ENCODE assay signal across 8 cellular contexts in genomic region chr17:20063665-20064648, GRCh38. TPM values are rescaled to one million over a fixed set of nuclear protein-coding genes. Genes with fewer than 3 reads are reported as not detected.
DNase-seq lines count a peak whose midpoint lies in the region; ATAC-seq and TF ChIP-seq lines count a peak whose summit lies in the region.

No MANE protein-coding gene starts in this region.

- no peak overlapping the region for H3K4me2 ChIP-seq in hepatocyte

- no peak overlapping the region for H3K27ac ChIP-seq in hepatocyte

- peak; percentile 37 for TF ChIP-seq POLR2A in GM18951 (IDR thresholded peaks at IDR 0.05; ENCODE audit: extremely low read depth, insufficient read depth, insufficient read length)

- 76% methylated on average over 12 of the region's 12 CpGs for WGBS in hepatocyte (ENCODE audit: low lambda C conversion rate, missing lambda C conversion rate)

- peak; percentile 89 for ATAC-seq in stimulated activated memory B cell treated with anti-CD40 and anti-IgM and Interleukin-4, amounts not matched to agents 10 μg/mL and 1 μg/mL and 100 μg/mL, for 72 hours
- no peak for ATAC-seq in HG03045 (IDR thresholded peaks at IDR 0.05; ENCODE audit: unreplicated experiment)

- peaks cover 7% of the 10 kb centered on the region for H3K4me1 ChIP-seq in hepatocyte (ENCODE audit: insufficient read depth)

- peak overlapping the region; percentile 65 for H3K27ac Mint-ChIP-seq in stimulated activated memory B cell treated with anti-CD40 and anti-IgM and Interleukin-4, amounts not matched to agents 10 μg/mL and 1 μg/mL and 100 μg/mL, for 72 hours

- H3K79me2 ChIP-seq in hepatocyte = no peaks in the 10 kb centered on the region

- H3K4me1 Mint-ChIP-seq in stimulated activated memory B cell treated with anti-CD40 and anti-IgM and Interleukin-4, amounts not matched to agents 10 μg/mL and 1 μg/mL and 100 μg/mL, for 72 hours = peaks cover 25% of the 10 kb centered on the region

- no peak for TF ChIP-seq CTCF in AG09309 (IDR thresholded peaks at IDR 0.05; ENCODE audit: control insufficient read depth, insufficient read depth, low read depth, low read length, missing control alignments)
- no peak for TF ChIP-seq CTCF in hepatocyte (IDR thresholded peaks at IDR 0.05; ENCODE audit: poor library complexity)

- H3K9me2 ChIP-seq in hepatocyte (replicated peaks; ENCODE audit: insufficient read depth) = no peaks in the 10 kb centered on the region

- H2AFZ ChIP-seq in hepatocyte = no peak overlapping the region

- H3K4me3 ChIP-seq in AG09309 (ENCODE audit: control insufficient read depth, low read depth, low read length) (no peak overlapping the region), hepatocyte (no peak overlapping the region)

- in situ Hi-C loops in GM18951 (cut with MboI; ENCODE audit: low sequenced_read_pairs, unreplicated experiment) = no loop called here

- no peaks in the 10 kb centered on the region for H3K36me3 ChIP-seq in hepatocyte (replicated peaks; ENCODE audit: insufficient read depth, low read depth)

- DNase-seq in AG09309 (ENCODE audit: low read depth) = peak; percentile 83
- DNase-seq in LHCN-M2 (ENCODE audit: low read depth) = peak; percentile 96
- peak; percentile 68 for DNase-seq in amniotic stem cell (lab: John Stamatoyannopoulos, UW)
- peak; percentile 33 for DNase-seq in hepatocyte (ENCODE audit: low spot score)
- no peak for DNase-seq in HuH-7.5 (ENCODE audit: low spot score)

- peak overlapping the region; percentile 34 for H3K4me3 Mint-ChIP-seq in stimulated activated memory B cell treated with anti-CD40 and anti-IgM and Interleukin-4, amounts not matched to agents 10 μg/mL and 1 μg/mL and 100 μg/mL, for 72 hours

- no peaks in the 10 kb centered on the region for H4K20me1 ChIP-seq in hepatocyte (ENCODE audit: insufficient read depth, poor library complexity, severe bottlenecking)

- peaks cover 4% of the 10 kb centered on the region for H3K27me3 Mint-ChIP-seq in stimulated activated memory B cell treated with anti-CD40 and anti-IgM and Interleukin-4, amounts not matched to agents 10 μg/mL and 1 μg/mL and 100 μg/mL, for 72 hours

- peaks cover 4% of the 10 kb centered on the region for H3K27me3 ChIP-seq in hepatocyte

- H3K36me3 Mint-ChIP-seq in stimulated activated memory B cell treated with anti-CD40 and anti-IgM and Interleukin-4, amounts not matched to agents 10 μg/mL and 1 μg/mL and 100 μg/mL, for 72 hours = no peaks in the 10 kb centered on the region

- no peaks in the 10 kb centered on the region for H3K9me3 Mint-ChIP-seq in stimulated activated memory B cell treated with anti-CD40 and anti-IgM and Interleukin-4, amounts not matched to agents 10 μg/mL and 1 μg/mL and 100 μg/mL, for 72 hours

- no peaks in the 10 kb centered on the region for H3K9me3 ChIP-seq in hepatocyte (ENCODE audit: low read depth)

RNA-seq across cellular contexts. Expression of gene SPECC1, which starts 54.8 kb away (rescaled TPM):
- total RNA-seq in LHCN-M2 (2014; rRNA removed) (16.9 and 19.9 TPM in 2 replicates), hepatocyte (45.1 and 57.5 TPM in 2 replicates)
- 26.0 TPM for polyA plus RNA-seq in LHCN-M2 (2012)
- polyA plus RNA-seq in hepatocyte = 20.4 and 22.9 TPM in 2 replicates
